ENCODE assay signal across 22 cellular contexts in the genomic region with DNA sequence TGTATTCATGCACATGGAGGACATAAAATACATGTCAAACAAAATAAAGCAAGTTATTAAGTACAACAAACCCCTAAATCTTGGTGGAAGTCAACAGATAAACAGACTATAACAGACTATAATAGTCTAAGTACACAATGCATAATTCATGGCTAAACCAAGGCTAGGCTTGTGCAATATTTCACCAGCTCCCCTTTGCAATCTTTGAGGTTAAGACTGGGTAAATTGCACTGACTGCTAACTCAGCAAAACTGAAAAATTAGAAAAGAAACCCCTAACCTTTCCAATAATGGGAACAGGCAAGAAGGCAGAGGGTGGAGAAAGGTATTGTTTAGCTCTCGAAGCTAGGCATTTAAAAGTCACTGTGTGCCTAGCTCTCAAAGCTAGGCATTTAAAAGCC.
DNase-seq lines count a peak whose midpoint lies in the region; ATAC-seq, FAIRE-seq and TF ChIP-seq lines count a peak whose summit lies in the region.
"Had no signal": no experiment of that assay in that cellular context is flagged by ENCODE, and none has a peak within 500 bp of the region (broad histone marks: within the 10 kb centered on the region; RNA-seq: fewer than 3 reads in every experiment).

No MANE protein-coding gene starts in this region.

- DNase-seq in HepG2 (ENCODE audit: low spot score): no peak
- DNase-seq in right lobe of liver: no peak
- peak; percentile 46 for DNase-seq in NOMO-1 treated with DMSO at 0.1 percent for 48 hours (lab: John Stamatoyannopoulos, UW; ENCODE audit: unreplicated experiment)
- peak; percentile 73 for DNase-seq in amniotic epithelial cell (ENCODE audit: low read depth)
- no peak for DNase-seq in T-helper 1 cell
- DNase-seq in RKO (ENCODE audit: low spot score): no peak
- DNase-seq: CD4-positive, alpha-beta memory T cell; DMS53; HFFc6; MM.1S; NCI-H1417 treated with DMSO at 0.1 percent for 48 hours; NCI-H187 treated with DMSO at 0.1 percent for 48 hours; NCI-H2227 treated with DMSO at 0.1 percent for 48 hours; NCI-H510A treated with DMSO at 0.1 percent for 48 hours; SHP77; SK-N-SH had no signal

- no peaks in the 10 kb centered on the region for H3K79me2 ChIP-seq in HepG2 (ENCODE audit: insufficient read depth, low read length)

- H3K4me3 ChIP-seq in HepG2 (replicated peaks in 1 of 3; ENCODE audit: insufficient read depth in 1 of 3, low read depth in 2 of 3, low read length in 3 of 3): no peak overlapping the region
- no peak overlapping the region for H3K4me3 ChIP-seq in right lobe of liver
- H3K4me3 ChIP-seq: BLaER1 had no signal

- no peak overlapping the region for H3K4me2 ChIP-seq in HepG2 (ENCODE audit: low read depth, low read length)
- H3K4me2 ChIP-seq: BLaER1, SK-N-SH had no signal

- no peak for TF ChIP-seq POLR2A in HepG2 (IDR thresholded peaks at IDR 0.05; ENCODE audit: insufficient read depth in 1 of 2, low read depth in 2 of 2, low read length in 2 of 2)
- TF ChIP-seq POLR2A in right lobe of liver (IDR thresholded peaks at IDR 0.05): no peak

- no peak for FAIRE-seq in HepG2 (lab: Jason Lieb, UNC)
- FAIRE-seq: A204.1, GM12891, H54 had no signal

- no peak for ATAC-seq in HepG2
- ATAC-seq in right lobe of liver: no peak
- no peak for ATAC-seq in HG02852 (IDR thresholded peaks at IDR 0.05; ENCODE audit: unreplicated experiment)
- no peak for ATAC-seq in GM18870 (IDR thresholded peaks at IDR 0.05; ENCODE audit: unreplicated experiment)

- TF ChIP-seq CTCF in HepG2 (CRISPR knock-in tag; IDR thresholded peaks at IDR 0.05) (no peak), right lobe of liver (IDR thresholded peaks at IDR 0.05) (no peak)

- CTCF ChIA-PET in HepG2 (lab: Yijun Ruan, JAX; ENCODE audit: low intra/inter-chr PET ratio, low total read pairs): no interaction called here

- H3K9ac ChIP-seq in HepG2 (ENCODE audit: insufficient read depth, low read depth, low read length): no peak overlapping the region
- H3K9ac ChIP-seq: BLaER1, SK-N-SH had no signal

- TF ChIP-seq EP300 in HepG2 (IDR thresholded peaks at IDR 0.05; ENCODE audit: low read depth in 2 of 2, low read length in 2 of 2) (no peak), HepG2 (CRISPR knock-in tag; IDR thresholded peaks at IDR 0.05; ENCODE audit: borderline replicate concordance) (no peak)

- H3K36me3 ChIP-seq in HepG2 (replicated peaks in 1 of 2; ENCODE audit: control insufficient read depth in 1 of 2, insufficient read depth in 2 of 2, low read length in 2 of 2) (no peaks in the 10 kb centered on the region), right lobe of liver (no peaks in the 10 kb centered on the region)
- H3K36me3 ChIP-seq: BLaER1 had no signal

- no peak overlapping the region for H2AFZ ChIP-seq in HepG2 (ENCODE audit: low read length)

- H4K20me1 ChIP-seq in HepG2 (ENCODE audit: insufficient read depth, low read length): no peaks in the 10 kb centered on the region
- H4K20me1 ChIP-seq: BLaER1 had no signal

- no peaks in the 10 kb centered on the region for H3K27me3 ChIP-seq in HepG2 (ENCODE audit: control insufficient read depth in 1 of 2, insufficient read depth in 2 of 2, low read length in 2 of 2)
- H3K27me3 ChIP-seq in right lobe of liver: no peaks in the 10 kb centered on the region
- H3K27me3 ChIP-seq: BLaER1 had no signal

- WGBS in HepG2 (ENCODE audit: low lambda C conversion rate): 0% methylated on average over 1 of the region's 1 CpG
- WGBS in right lobe of liver (ENCODE audit: insufficient coverage, low coverage, low lambda C conversion rate, missing lambda C conversion rate): 80% methylated on average over 1 of the region's 1 CpG

- TF ChIP-seq RAD21 in HepG2 (CRISPR knock-in tag; IDR thresholded peaks at IDR 0.05): no peak

- in situ Hi-C loops in HepG2 (cut with HindIII; ENCODE audit: extremely low pct_ligation_motif_present, low pct_unique_long_range_greater_than_20kb): no loop called here

- H3K4me1 ChIP-seq in HepG2 (ENCODE audit: insufficient read depth, low read length) (no peaks in the 10 kb centered on the region), right lobe of liver (no peaks in the 10 kb centered on the region)
- H3K4me1 ChIP-seq: BLaER1 had no signal

- intact Hi-C loops in HepG2 (cut with micrococcal nuclease; ENCODE audit: unreplicated experiment): no loop called here
- intact Hi-C loops in right lobe of liver (cut with DNase I): no loop called here

- POLR2A ChIA-PET in HepG2 (lab: Yijun Ruan, JAX): no interaction called here

- no TSS peak for BruUV-seq in HepG2 (replicated peaks; lab: Mats Ljungman, UMichigan)

- H3K27ac ChIP-seq in HepG2 (ENCODE audit: extremely low read length, insufficient read depth, low read length): no peak overlapping the region
- H3K27ac ChIP-seq in right lobe of liver: no peak overlapping the region
- H3K27ac ChIP-seq: BLaER1 had no signal

- H3K9me3 ChIP-seq in HepG2 (ENCODE audit: low read length): no peaks in the 10 kb centered on the region
- H3K9me3 ChIP-seq in right lobe of liver: no peaks in the 10 kb centered on the region
- H3K9me3 ChIP-seq: BLaER1, SK-N-SH had no signal

TF ChIP-seq in HepG2, 621 proteins besides CTCF, POLR2A, EP300 and RAD21:
- TF ChIP-seq CHD4 (IDR thresholded peaks at IDR 0.05; ENCODE audit: borderline replicate concordance, low read length): no peak
- peak; percentile 64 for TF ChIP-seq MAFF (IDR thresholded peaks at IDR 0.05; ENCODE audit: low read depth, low read length)
- peak; percentile 60 to 79 for TF ChIP-seq MAFK (conservative IDR thresholded peaks at IDR 0.05 in 1 of 2, IDR thresholded peaks at IDR 0.05 in 1 of 2; ENCODE audit: low read length in 2 of 2)

Comparison
In these comparisons a context has a peak if more than half of its experiments do, and no peak if none do; other contexts are left out.
1. DNase-seq: peak in NOMO-1 treated with DMSO at 0.1 percent for 48 hours (single experiment) and amniotic epithelial cell (single experiment); none in HepG2 (single experiment), right lobe of liver (0 of 3), T-helper 1 cell (0 of 5) and RKO (single experiment).